8 cellular contexts compared by ENCODE assay signal in genomic region chr13:57627663-57628062, GRCh38. TPM values are rescaled to one million over a fixed set of nuclear protein-coding genes. Genes with fewer than 3 reads are reported as not detected.
DNase-seq lines count a peak whose midpoint lies in the region; ATAC-seq, FAIRE-seq and TF ChIP-seq lines count a peak whose summit lies in the region.

No MANE protein-coding gene starts in this region.

- H3K27ac ChIP-seq in HEK293 (ENCODE audit: extremely low read depth, low read depth, low read length): no peak overlapping the region

- DNase-seq in D721Med (ENCODE audit: insufficient read length, low spot score): no peak
- peak; percentile 75 for DNase-seq in NCI-H82 (lab: John Stamatoyannopoulos, UW)
- no peak for DNase-seq in epithelial cell of proximal tubule (ENCODE audit: low read depth)
- DNase-seq in superior temporal gyrus (ENCODE audit: extremely low spot score): peak; percentile 85
- no peak for DNase-seq in lower leg skin (ENCODE audit: low spot score in 2 of 2)
- no peak for DNase-seq in activated CD4-positive, alpha-beta T cell treated with anti-CD3 and anti-CD28 coated beads, Interleukin-2, amount 50 U/mL, for 48 hours

- POLR2A ChIA-PET in HEK293 (lab: Yijun Ruan, JAX): no interaction called here

- no peaks in the 10 kb centered on the region for H3K4me1 ChIP-seq in HEK293 (ENCODE audit: control insufficient read depth, insufficient read depth, low read length)

- H3K9me3 ChIP-seq in HEK293 (ENCODE audit: control insufficient read depth, insufficient read depth, low read depth, low read length): no peaks in the 10 kb centered on the region

- CTCF ChIA-PET in HEK293 (lab: Yijun Ruan, JAX): interaction anchor here (0.5 to 2.3 kb wide), 9 partner anchors 88 to 1366 kb away, joined by 3 to 9 read pairs (median 4); no protein-coding TSS in a partner anchor

- 5 to 9% methylated on average over 3 of the region's 3 CpGs for WGBS in lower leg skin, 2 donors

- ATAC-seq in HG03139 (IDR thresholded peaks at IDR 0.05; ENCODE audit: unreplicated experiment): no peak

- peak; percentile 64 for TF ChIP-seq CTCF in D721Med (IDR thresholded peaks at IDR 0.05; ENCODE audit: insufficient read depth, missing control alignments)
- TF ChIP-seq CTCF in HEK293 (tag by site-specific recombination; IDR thresholded peaks at IDR 0.05): no peak
- TF ChIP-seq CTCF in epithelial cell of proximal tubule (conservative IDR thresholded peaks at IDR 0.05; ENCODE audit: low read depth, low read length): peak; percentile 70
- TF ChIP-seq CTCF in lower leg skin (IDR thresholded peaks at IDR 0.05): no peak

- H3K4me3 ChIP-seq in HEK293 (ENCODE audit: low read depth, low read length) (no peak overlapping the region), epithelial cell of proximal tubule (ENCODE audit: low read depth, low read length) (no peak overlapping the region), lower leg skin (ENCODE audit: low read depth, poor library complexity, severe bottlenecking) (no peak overlapping the region)

- FAIRE-seq in D721Med (lab: Jason Lieb, UNC): peak; percentile 6

- peaks cover 0 to under 1% of the 10 kb centered on the region in 2 experiments; a peak in 1 of 3 replicates for H3K36me3 ChIP-seq in HEK293 (ENCODE audit: control insufficient read depth in 2 of 2, insufficient read depth in 1 of 2, low read length in 2 of 2)

- TF ChIP-seq POLR2A in lower leg skin (IDR thresholded peaks at IDR 0.05): no peak

- intact Hi-C loops in lower leg skin (cut with DNase I; ENCODE audit: low total_unique reads): no loop called here

TF ChIP-seq in HEK293, 187 proteins besides CTCF, POLR2A, EP300 and RAD21:
- TF ChIP-seq ZNF654 (tag by site-specific recombination; IDR thresholded peaks at IDR 0.05; ENCODE audit: low read depth) (peak; percentile 40), ZNF221 (tag by site-specific recombination; IDR thresholded peaks at IDR 0.05; ENCODE audit: borderline replicate concordance) (no peak), ZNF660 (tag by site-specific recombination; IDR thresholded peaks at IDR 0.05) (0 out of 2 replicates have a peak, but pooled peaks have one; percentile 13)

RNA-seq across cellular contexts. Expression of gene PCDH17, which starts 3.9 kb away (rescaled TPM):
- total RNA-seq in epithelial cell of proximal tubule (0.12 and 0.65 TPM in 2 replicates), lower leg skin (1 to 10 TPM in 3 of 4 donors, under 1 TPM in 1; 0.17 to 1.6 (median 1.2) TPM)

Comparison
In these comparisons a context has a peak if more than half of its experiments do, and no peak if none do; other contexts are left out.
1. DNase-seq: peak in NCI-H82 (single experiment) and superior temporal gyrus (single experiment); none in D721Med (single experiment), epithelial cell of proximal tubule (single experiment), lower leg skin (0 of 2) and activated CD4-positive, alpha-beta T cell treated with anti-CD3 and anti-CD28 coated beads, Interleukin-2, amount 50 U/mL, for 48 hours (0 of 2).
2. CTCF ChIP-seq: peak in D721Med (single experiment) and epithelial cell of proximal tubule (single experiment); none in HEK293 (single experiment) and lower leg skin (0 of 3).